Comparison of ENCODE assay signal across 10 cellular contexts in the genomic region with DNA sequence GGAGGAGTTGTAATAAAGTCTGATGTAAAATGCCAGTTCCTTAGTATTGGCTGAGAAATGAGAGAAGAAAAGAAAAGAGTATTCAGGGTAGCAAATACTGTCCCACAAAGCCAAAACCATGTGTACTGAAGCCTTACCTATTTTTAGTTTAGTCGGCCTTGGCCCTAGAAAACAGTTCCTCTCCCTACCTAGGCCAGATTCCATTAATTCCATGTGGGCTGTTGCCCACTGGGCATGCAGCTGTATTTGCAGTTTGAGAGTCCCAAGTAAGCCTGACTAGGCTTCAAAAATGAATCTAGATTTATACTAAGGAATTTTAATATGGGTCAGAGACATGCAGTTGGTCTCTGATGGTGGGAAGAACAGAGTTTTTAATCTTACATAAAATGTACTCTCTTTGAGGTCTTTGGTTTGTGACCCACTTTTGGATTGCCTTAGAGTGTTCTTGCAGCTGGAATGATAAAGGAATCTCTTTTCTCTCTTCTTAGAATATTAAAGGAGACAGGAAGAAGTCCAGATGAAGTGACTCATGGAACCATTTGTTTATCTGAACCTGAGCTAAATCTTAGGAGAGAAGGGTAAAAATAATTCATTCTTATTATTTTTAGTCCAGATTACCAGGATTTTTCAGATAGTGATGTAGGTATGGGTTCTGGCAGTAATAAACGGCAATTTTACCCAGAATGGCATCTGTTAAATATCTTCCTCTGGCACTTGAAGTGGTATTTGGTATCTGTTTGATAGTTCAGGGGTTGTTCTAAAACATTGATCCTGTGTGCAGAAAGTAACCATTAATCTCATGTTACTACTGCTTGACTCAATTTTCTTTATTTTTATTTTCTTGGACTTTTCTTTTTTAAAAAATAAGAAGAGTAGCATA. TPM values are rescaled to one million over a fixed set of nuclear protein-coding genes. Genes with fewer than 3 reads are reported as not detected.
DNase-seq lines count a peak whose midpoint lies in the region; ATAC-seq and TF ChIP-seq lines count a peak whose summit lies in the region.
"Had no signal": no experiment of that assay in that cellular context is flagged by ENCODE, and none has a peak within 500 bp of the region (broad histone marks: within the 10 kb centered on the region; RNA-seq: fewer than 3 reads in every experiment).

No MANE protein-coding gene starts in this region.

- H3K27ac ChIP-seq in sigmoid colon (peak overlapping the region; percentile 40 to 66 (median 49)), RWPE1 (no peak overlapping the region)
- H3K27ac ChIP-seq: brain microvascular endothelial cell had no signal

- H3K27me3 ChIP-seq in sigmoid colon: no peaks in the 10 kb centered on the region
- H3K27me3 ChIP-seq: brain microvascular endothelial cell had no signal

- DNase-seq in ELR (ENCODE audit: low read depth): peak; percentile 59
- DNase-seq in amniotic epithelial cell (ENCODE audit: low read depth): peak; percentile 77
- DNase-seq in glomerular visceral epithelial cell (ENCODE audit: extremely low spot score): peak; percentile 3
- no peak for DNase-seq in sigmoid colon
- no peak for DNase-seq in KG1 (lab: John Stamatoyannopoulos, UW)
- DNase-seq in CD14-positive monocyte (ENCODE audit: low spot score): no peak
- DNase-seq in RWPE1 (ENCODE audit: low spot score): no peak
- DNase-seq: activated CD8-positive, alpha-beta memory T cell treated with anti-CD3 and anti-CD28 coated beads, Interleukin-2, amount 50 U/mL, for 48 hours; brain microvascular endothelial cell had no signal

- TF ChIP-seq POLR2A in sigmoid colon (IDR thresholded peaks at IDR 0.05): no peak

- 73 to 80% methylated on average over 2 of the region's 2 CpGs for WGBS in sigmoid colon, 2 donors

- peaks cover 0 to 40% (median 30%) of the 10 kb centered on the region in 4 donors for H3K4me1 ChIP-seq in sigmoid colon

- no peak overlapping the region for H3K27ac Mint-ChIP-seq in CD14-positive monocyte

- TF ChIP-seq CTCF in sigmoid colon (IDR thresholded peaks at IDR 0.05) (no peak), CD14-positive monocyte (IDR thresholded peaks at IDR 0.05) (no peak), RWPE1 (conservative IDR thresholded peaks at IDR 0.05; ENCODE audit: low read depth) (no peak)

- no peak for ATAC-seq in GM19023 (IDR thresholded peaks at IDR 0.05; ENCODE audit: unreplicated experiment)

- peaks cover 3 to 14% (median 7%) of the 10 kb centered on the region in 7 donors for H3K9me3 Mint-ChIP-seq in CD14-positive monocyte

- no peak overlapping the region for H3K4me3 ChIP-seq in sigmoid colon

- no peak for TF ChIP-seq EP300 in sigmoid colon (IDR thresholded peaks at IDR 0.05)

- H3K9me3 ChIP-seq in sigmoid colon: peaks cover 0 to 2% (median 0%) of the 10 kb centered on the region in 4 donors

- H3K27me3 Mint-ChIP-seq in CD14-positive monocyte (ENCODE audit: low read depth in 3 of 3): no peaks in the 10 kb centered on the region

- POLR2A ChIA-PET in RWPE1 (lab: Yijun Ruan, JAX; ENCODE audit: low non-redundant PET): no interaction called here

- no peak overlapping the region for H3K4me3 Mint-ChIP-seq in CD14-positive monocyte

- H3K36me3 ChIP-seq in sigmoid colon: no peaks in the 10 kb centered on the region
- H3K36me3 ChIP-seq: brain microvascular endothelial cell had no signal

- CTCF ChIA-PET in RWPE1 (lab: Yijun Ruan, JAX): no interaction called here

- no peaks in the 10 kb centered on the region for H3K4me1 Mint-ChIP-seq in CD14-positive monocyte

- peaks cover 15 to 27% of the 10 kb centered on the region in 2 donors for H3K36me3 Mint-ChIP-seq in CD14-positive monocyte

- intact Hi-C loops in sigmoid colon (cut with DNase I) (no loop called here), CD14-positive monocyte (cut with micrococcal nuclease) (no loop called here)

RNA-seq across cellular contexts. Expression of a gene that starts 33.8 kb away (rescaled TPM):
- 10 to 100 TPM; 10.3 to 19.1 (median 12.7) TPM for total RNA-seq in sigmoid colon
- polyA plus RNA-seq in sigmoid colon: 10 to 100 TPM; 12.0 to 24.6 (median 16.7) TPM
- 10 to 100 TPM; 24.0 to 24.3 TPM for polyA plus RNA-seq in CD14-positive monocyte

Comparison
In these comparisons a context has a peak if more than half of its experiments do, and no peak if none do; other contexts are left out.
1. DNase-seq: peak in ELR (single experiment), amniotic epithelial cell (single experiment) and glomerular visceral epithelial cell (single experiment); none in sigmoid colon (single experiment), KG1 (single experiment), CD14-positive monocyte (single experiment) and RWPE1 (single experiment).